Comparison of ENCODE assay signal across 12 cellular contexts in genomic region chr1:2398871-2399270, GRCh38.
"Had no signal": no experiment of that assay in that cellular context is flagged by ENCODE, and none has a peak within 500 bp of the region (broad histone marks: within the 10 kb centered on the region; RNA-seq: fewer than 3 reads in every experiment).

No MANE protein-coding gene starts in this region.

- H3K27me3 ChIP-seq: left lung, right lobe of liver, SJSA1, stomach had no signal

- H3K9me3 Mint-ChIP-seq: naive B cell had no signal

- H3K27me3 Mint-ChIP-seq: naive B cell had no signal

- H3K4me3 ChIP-seq: left lung, right lobe of liver, SJSA1, smooth muscle cell, stomach, thoracic aorta had no signal

- DNase-seq: activated CD4-positive, alpha-beta T cell treated with anti-CD3 and anti-CD28 coated beads, Interleukin-2, amount 50 U/mL, for 48 hours; activated naive CD4-positive, alpha-beta T cell; islet precursor cell; left lung; mammary epithelial cell; naive B cell; right lobe of liver; stomach; SW 1271 had no signal

- H3K27ac ChIP-seq: left lung, right lobe of liver, SJSA1, stomach, thoracic aorta had no signal

- H3K9me3 ChIP-seq: left lung, right lobe of liver, SJSA1, stomach, thoracic aorta had no signal

- ATAC-seq: left lung, right lobe of liver had no signal
